ENCODE assay signal across 29 cellular contexts in the genomic region with DNA sequence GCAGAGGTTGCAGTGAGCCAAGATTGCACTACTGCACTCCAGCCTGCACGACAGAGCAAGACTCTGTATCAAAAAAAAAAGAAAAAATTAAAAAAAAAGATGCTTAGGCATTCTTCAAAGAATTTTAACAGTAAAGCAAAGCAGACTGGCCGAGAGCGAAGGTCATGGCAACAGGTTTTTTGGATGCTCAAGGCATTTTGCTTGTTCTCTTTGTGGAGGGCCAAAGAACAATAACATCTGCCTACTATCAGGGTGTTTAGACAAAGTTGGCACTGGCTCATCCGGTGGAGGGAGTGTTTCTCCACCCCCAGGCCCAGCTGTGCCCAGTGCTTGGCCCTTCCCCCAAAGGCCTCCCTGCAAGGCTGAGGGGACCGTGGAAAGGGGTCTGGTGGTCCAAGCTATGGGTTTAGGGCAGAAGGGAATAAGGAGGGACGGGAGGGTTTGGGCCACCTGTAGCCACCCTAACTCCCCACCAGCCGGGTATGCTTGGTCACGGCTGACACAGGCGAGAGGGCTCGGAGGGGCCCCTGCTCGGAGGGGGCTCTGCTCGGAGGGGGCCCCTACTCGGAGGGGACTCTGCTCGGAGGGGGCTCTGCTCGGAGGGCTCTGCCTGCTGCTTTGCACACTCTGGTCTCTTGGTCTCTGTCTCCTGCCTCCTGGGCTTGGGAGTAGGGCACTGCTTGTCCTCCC. TPM values are rescaled to one million over a fixed set of nuclear protein-coding genes. Genes with fewer than 3 reads are reported as not detected.
A peak's percentile ranks its signal among the peaks of the same experiment; 100 is the strongest.
DNase-seq lines count a peak whose midpoint lies in the region; ATAC-seq and TF ChIP-seq lines count a peak whose summit lies in the region.
"Had no signal": no experiment of that assay in that cellular context is flagged by ENCODE, and none has a peak within 500 bp of the region (broad histone marks: within the 10 kb centered on the region; RNA-seq: fewer than 3 reads in every experiment).

No MANE protein-coding gene starts in this region.

- DNase-seq in activated naive CD8-positive, alpha-beta T cell treated with anti-CD3 and anti-CD28 coated beads, Interleukin-2, amount 10 ng/mL, durations not matched to agents 7 days and 5 days = peak; percentile 19
- DNase-seq in activated naive CD8-positive, alpha-beta T cell treated with anti-CD3 and anti-CD28 coated beads for 36 hours = no peak
- peak; percentile 28 for DNase-seq in activated CD8-positive, alpha-beta memory T cell treated with anti-CD3 and anti-CD28 coated beads, Interleukin-2, amount 10 ng/mL, durations not matched to agents 7 days and 5 days
- DNase-seq in neuronal stem cell (ENCODE audit: low spot score) (no peak), type B pancreatic cell (ENCODE audit: extremely low spot score, unreplicated experiment) (peak; percentile 64), 8988T (no peak), GM13977 (ENCODE audit: low spot score) (no peak)
- DNase-seq in CD4-positive, alpha-beta memory T cell = no peak
- DNase-seq: activated CD4-positive, alpha-beta memory T cell treated with anti-CD3 and anti-CD28 coated beads for 36 hours; DMS79 treated with DMSO at 0.1 percent for 48 hours; KBM-7; MG63; NCI-H1436; NCI-H2081 treated with DMSO at 0.1 percent for 48 hours; NCI-H226; NCI-H748 treated with DMSO at 0.1 percent for 48 hours; nephron progenitor cell; T-helper 1 cell; transverse colon had no signal

- TF ChIP-seq CTCF in type B pancreatic cell (conservative IDR thresholded peaks at IDR 0.05) (no peak), GM13977 (IDR thresholded peaks at IDR 0.05; ENCODE audit: extremely low read depth, insufficient read depth, missing control alignments) (no peak)

- H2BK12ac ChIP-seq in neuronal stem cell (ENCODE audit: low read length) = no peak overlapping the region

- no peak overlapping the region for H3K27ac ChIP-seq in neuronal stem cell (replicated peaks; ENCODE audit: low read length)
- no peak overlapping the region for H3K27ac ChIP-seq in CD4-positive, alpha-beta memory T cell (ENCODE audit: low read depth, low read length)
- H3K27ac ChIP-seq: BLaER1, transverse colon had no signal

- in situ Hi-C loops in GM13977 (cut with MboI; ENCODE audit: low pct_unique_long_range_greater_than_20kb, low sequenced_read_pairs, unreplicated experiment) = no loop called here

- no peaks in the 10 kb centered on the region for H3K9me3 ChIP-seq in neuronal stem cell (replicated peaks in 1 of 2; ENCODE audit: control insufficient read depth in 2 of 2, insufficient read depth in 1 of 2, low read depth in 1 of 2, low read length in 2 of 2)
- H3K9me3 ChIP-seq in CD4-positive, alpha-beta memory T cell (ENCODE audit: control insufficient read depth in 1 of 2, low read length in 2 of 2) = no peaks in the 10 kb centered on the region
- H3K9me3 ChIP-seq: BLaER1, MG63, transverse colon had no signal

- H4K8ac ChIP-seq in neuronal stem cell (ENCODE audit: low read depth, low read length) = no peak overlapping the region

- peak overlapping the region; percentile 37 for H2AK5ac ChIP-seq in neuronal stem cell (ENCODE audit: low read depth, low read length)

- H3K9me3 Mint-ChIP-seq in activated naive CD8-positive, alpha-beta T cell treated with anti-CD3 and anti-CD28 coated beads, Interleukin-2, amount 10 ng/mL, durations not matched to agents 7 days and 5 days = no peaks in the 10 kb centered on the region
- H3K9me3 Mint-ChIP-seq in activated naive CD8-positive, alpha-beta T cell treated with anti-CD3 and anti-CD28 coated beads for 36 hours = no peaks in the 10 kb centered on the region
- no peaks in the 10 kb centered on the region for H3K9me3 Mint-ChIP-seq in activated CD8-positive, alpha-beta memory T cell treated with anti-CD3 and anti-CD28 coated beads, Interleukin-2, amount 10 ng/mL, durations not matched to agents 7 days and 5 days (ENCODE audit: low read depth)
- no peaks in the 10 kb centered on the region for H3K9me3 Mint-ChIP-seq in type B pancreatic cell
- no peaks in the 10 kb centered on the region for H3K9me3 Mint-ChIP-seq in CD4-positive, alpha-beta memory T cell
- H3K9me3 Mint-ChIP-seq: activated CD4-positive, alpha-beta memory T cell treated with anti-CD3 and anti-CD28 coated beads for 36 hours; nephron progenitor cell had no signal

- H3K4ac ChIP-seq in neuronal stem cell (ENCODE audit: low read length) = no peak overlapping the region

- H3K27me3 ChIP-seq in neuronal stem cell (ENCODE audit: control insufficient read depth in 3 of 3, insufficient read depth in 3 of 3, low read depth in 1 of 3, low read length in 3 of 3) = peaks cover 0 to 13% (median 0%) of the 10 kb centered on the region in 3 experiments
- H3K27me3 ChIP-seq in CD4-positive, alpha-beta memory T cell (ENCODE audit: insufficient read depth, low read length) = no peaks in the 10 kb centered on the region
- H3K27me3 ChIP-seq: BLaER1, MG63, transverse colon had no signal

- H2AFZ ChIP-seq in neuronal stem cell (ENCODE audit: low read length) = no peak overlapping the region

- POLR2A ChIA-PET in activated naive CD8-positive, alpha-beta T cell treated with anti-CD3 and anti-CD28 coated beads, Interleukin-2, amount 10 ng/mL, durations not matched to agents 7 days and 5 days (lab: Charles Lee) = no interaction called here
- POLR2A ChIA-PET in CD4-positive, alpha-beta memory T cell (lab: Charles Lee; ENCODE audit: partially characterized antibody) = no interaction called here

- H3K18ac ChIP-seq in neuronal stem cell (ENCODE audit: low read length) = peak overlapping the region; percentile 63

- H3K27ac Mint-ChIP-seq in activated naive CD8-positive, alpha-beta T cell treated with anti-CD3 and anti-CD28 coated beads, Interleukin-2, amount 10 ng/mL, durations not matched to agents 7 days and 5 days = no peak overlapping the region
- no peak overlapping the region for H3K27ac Mint-ChIP-seq in activated naive CD8-positive, alpha-beta T cell treated with anti-CD3 and anti-CD28 coated beads for 36 hours
- no peak overlapping the region for H3K27ac Mint-ChIP-seq in activated CD8-positive, alpha-beta memory T cell treated with anti-CD3 and anti-CD28 coated beads, Interleukin-2, amount 10 ng/mL, durations not matched to agents 7 days and 5 days
- no peak overlapping the region for H3K27ac Mint-ChIP-seq in type B pancreatic cell
- H3K27ac Mint-ChIP-seq in CD4-positive, alpha-beta memory T cell = no peak overlapping the region
- H3K27ac Mint-ChIP-seq: activated CD4-positive, alpha-beta memory T cell treated with anti-CD3 and anti-CD28 coated beads for 36 hours; nephron progenitor cell; progenitor cell of endocrine pancreas had no signal

- no CpG with 5 or more reads among the region's 15 CpGs for WGBS in neuronal stem cell (ENCODE audit: extremely low coverage in 2 of 2, insufficient read length in 2 of 2, insufficient replicate concordance in 1 of 2), 2 donors

- H3K4me3 Mint-ChIP-seq in activated naive CD8-positive, alpha-beta T cell treated with anti-CD3 and anti-CD28 coated beads, Interleukin-2, amount 10 ng/mL, durations not matched to agents 7 days and 5 days = no peak overlapping the region
- no peak overlapping the region for H3K4me3 Mint-ChIP-seq in activated naive CD8-positive, alpha-beta T cell treated with anti-CD3 and anti-CD28 coated beads for 36 hours
- H3K4me3 Mint-ChIP-seq in activated CD8-positive, alpha-beta memory T cell treated with anti-CD3 and anti-CD28 coated beads, Interleukin-2, amount 10 ng/mL, durations not matched to agents 7 days and 5 days = no peak overlapping the region
- H3K4me3 Mint-ChIP-seq in type B pancreatic cell = no peak overlapping the region
- no peak overlapping the region for H3K4me3 Mint-ChIP-seq in CD4-positive, alpha-beta memory T cell
- H3K4me3 Mint-ChIP-seq: activated CD4-positive, alpha-beta memory T cell treated with anti-CD3 and anti-CD28 coated beads for 36 hours; brain; nephron progenitor cell had no signal

- CTCF ChIA-PET in activated CD8-positive, alpha-beta memory T cell treated with anti-CD3 and anti-CD28 coated beads, Interleukin-2, amount 10 ng/mL, durations not matched to agents 7 days and 5 days (lab: Charles Lee) = no interaction called here
- CTCF ChIA-PET in CD4-positive, alpha-beta memory T cell (lab: Charles Lee; ENCODE audit: partially characterized antibody) = no interaction called here

- H3K14ac ChIP-seq in neuronal stem cell (ENCODE audit: low read length) = no peak overlapping the region

- H3K4me3 ChIP-seq in neuronal stem cell (ENCODE audit: low read length in 2 of 2) = no peak overlapping the region
- H3K4me3 ChIP-seq in CD4-positive, alpha-beta memory T cell (ENCODE audit: low read length in 2 of 2) = no peak overlapping the region
- H3K4me3 ChIP-seq: BLaER1, MG63, transverse colon had no signal

- H3K4me2 ChIP-seq in neuronal stem cell (ENCODE audit: insufficient read depth, low read length, poor library complexity, severe bottlenecking) = no peak overlapping the region
- H3K4me2 ChIP-seq: BLaER1 had no signal

- H2BK120ac ChIP-seq in neuronal stem cell (ENCODE audit: low read depth, low read length) = no peak overlapping the region

- H3K36me3 Mint-ChIP-seq in activated naive CD8-positive, alpha-beta T cell treated with anti-CD3 and anti-CD28 coated beads, Interleukin-2, amount 10 ng/mL, durations not matched to agents 7 days and 5 days = no peaks in the 10 kb centered on the region
- H3K36me3 Mint-ChIP-seq in activated naive CD8-positive, alpha-beta T cell treated with anti-CD3 and anti-CD28 coated beads for 36 hours = no peaks in the 10 kb centered on the region
- H3K36me3 Mint-ChIP-seq in activated CD8-positive, alpha-beta memory T cell treated with anti-CD3 and anti-CD28 coated beads, Interleukin-2, amount 10 ng/mL, durations not matched to agents 7 days and 5 days = no peaks in the 10 kb centered on the region
- H3K36me3 Mint-ChIP-seq in type B pancreatic cell = no peaks in the 10 kb centered on the region
- no peaks in the 10 kb centered on the region for H3K36me3 Mint-ChIP-seq in CD4-positive, alpha-beta memory T cell
- H3K36me3 Mint-ChIP-seq: activated CD4-positive, alpha-beta memory T cell treated with anti-CD3 and anti-CD28 coated beads for 36 hours; brain had no signal

- H3K9ac ChIP-seq in neuronal stem cell (ENCODE audit: low read depth, low read length, poor library complexity) = no peak overlapping the region
- H3K9ac ChIP-seq: BLaER1 had no signal

- no peak overlapping the region for H3K23ac ChIP-seq in neuronal stem cell (ENCODE audit: low read depth, low read length, poor library complexity)

- no peaks in the 10 kb centered on the region for H3K79me1 ChIP-seq in neuronal stem cell (ENCODE audit: low read depth, low read length)

- intact Hi-C loops in CD4-positive, alpha-beta memory T cell (cut with micrococcal nuclease) = no loop called here

- no peak overlapping the region for H2BK15ac ChIP-seq in neuronal stem cell (ENCODE audit: low read length)

- no peaks in the 10 kb centered on the region for H3K4me1 Mint-ChIP-seq in activated naive CD8-positive, alpha-beta T cell treated with anti-CD3 and anti-CD28 coated beads, Interleukin-2, amount 10 ng/mL, durations not matched to agents 7 days and 5 days
- no peaks in the 10 kb centered on the region for H3K4me1 Mint-ChIP-seq in activated naive CD8-positive, alpha-beta T cell treated with anti-CD3 and anti-CD28 coated beads for 36 hours
- no peaks in the 10 kb centered on the region for H3K4me1 Mint-ChIP-seq in activated CD8-positive, alpha-beta memory T cell treated with anti-CD3 and anti-CD28 coated beads, Interleukin-2, amount 10 ng/mL, durations not matched to agents 7 days and 5 days
- peaks cover 4% of the 10 kb centered on the region for H3K4me1 Mint-ChIP-seq in type B pancreatic cell (ENCODE audit: unreplicated experiment)
- no peaks in the 10 kb centered on the region for H3K4me1 Mint-ChIP-seq in CD4-positive, alpha-beta memory T cell
- H3K4me1 Mint-ChIP-seq: nephron progenitor cell had no signal

- no peak for ATAC-seq in activated naive CD8-positive, alpha-beta T cell treated with anti-CD3 and anti-CD28 coated beads, Interleukin-2, amount 10 ng/mL, durations not matched to agents 7 days and 5 days (ENCODE audit: low read depth)
- ATAC-seq in activated CD8-positive, alpha-beta memory T cell treated with anti-CD3 and anti-CD28 coated beads, Interleukin-2, amount 10 ng/mL, durations not matched to agents 7 days and 5 days = no peak
- ATAC-seq: HCT116 had no signal

- peaks cover 0 to 2% of the 10 kb centered on the region in 2 donors for H3K36me3 ChIP-seq in neuronal stem cell (replicated peaks in 1 of 2; ENCODE audit: control insufficient read depth in 2 of 2, insufficient read depth in 2 of 2, low read length in 2 of 2)
- no peaks in the 10 kb centered on the region for H3K36me3 ChIP-seq in CD4-positive, alpha-beta memory T cell (ENCODE audit: insufficient read depth, low read length)
- H3K36me3 ChIP-seq: BLaER1, MG63, transverse colon had no signal

- no peaks in the 10 kb centered on the region for H3K4me1 ChIP-seq in neuronal stem cell (ENCODE audit: control insufficient read depth in 2 of 2, insufficient read depth in 1 of 2, low read depth in 1 of 2, low read length in 2 of 2)
- H3K4me1 ChIP-seq in CD4-positive, alpha-beta memory T cell (ENCODE audit: insufficient read depth, low read length) = no peaks in the 10 kb centered on the region
- H3K4me1 ChIP-seq: BLaER1, transverse colon had no signal

- H3K27me3 Mint-ChIP-seq in activated naive CD8-positive, alpha-beta T cell treated with anti-CD3 and anti-CD28 coated beads, Interleukin-2, amount 10 ng/mL, durations not matched to agents 7 days and 5 days = no peaks in the 10 kb centered on the region
- no peaks in the 10 kb centered on the region for H3K27me3 Mint-ChIP-seq in activated naive CD8-positive, alpha-beta T cell treated with anti-CD3 and anti-CD28 coated beads for 36 hours
- no peaks in the 10 kb centered on the region for H3K27me3 Mint-ChIP-seq in activated CD8-positive, alpha-beta memory T cell treated with anti-CD3 and anti-CD28 coated beads, Interleukin-2, amount 10 ng/mL, durations not matched to agents 7 days and 5 days
- peaks cover 8% of the 10 kb centered on the region for H3K27me3 Mint-ChIP-seq in type B pancreatic cell
- peaks cover 0 to 4% of the 10 kb centered on the region in 2 donors for H3K27me3 Mint-ChIP-seq in CD4-positive, alpha-beta memory T cell
- H3K27me3 Mint-ChIP-seq: brain had no signal

- H4K91ac ChIP-seq in neuronal stem cell (ENCODE audit: low read depth, low read length, poor library complexity) = no peak overlapping the region

- no peak overlapping the region for H2BK5ac ChIP-seq in neuronal stem cell (ENCODE audit: low read length)

RNA-seq across cellular contexts. Expression of a gene that starts 26.7 kb away (rescaled TPM):
- not detected for total RNA-seq in activated naive CD8-positive, alpha-beta T cell treated with anti-CD3 and anti-CD28 coated beads, Interleukin-2, amount 10 ng/mL, durations not matched to agents 7 days and 5 days
- total RNA-seq in activated naive CD8-positive, alpha-beta T cell treated with anti-CD3 and anti-CD28 coated beads for 36 hours = not detected
- not detected for total RNA-seq in activated CD8-positive, alpha-beta memory T cell treated with anti-CD3 and anti-CD28 coated beads, Interleukin-2, amount 10 ng/mL, durations not matched to agents 7 days and 5 days
- polyA plus RNA-seq in neuronal stem cell (2013, experiment 1 of 2) = not detected
- polyA plus RNA-seq in neuronal stem cell (2013, experiment 2 of 2) = 0.08 TPM
- total RNA-seq in type B pancreatic cell (ENCODE audit: low replicate concordance) = not detected in 2 replicates
- not detected for total RNA-seq in CD4-positive, alpha-beta memory T cell
- polyA plus RNA-seq in CD4-positive, alpha-beta memory T cell = not detected
- total RNA-seq: activated CD4-positive, alpha-beta memory T cell treated with anti-CD3 and anti-CD28 coated beads for 36 hours; cerebellum; glomerular endothelial cell; mononuclear cell; progenitor cell of endocrine pancreas; RPMI7951; SK-MEL-5; transverse colon had no signal
- polyA plus RNA-seq: AG04450 had no signal

RNA-seq across cellular contexts. Expression of a gene that starts 36.4 kb away (rescaled TPM):
- under 1 TPM; 0.39 to 0.77 TPM for total RNA-seq in activated naive CD8-positive, alpha-beta T cell treated with anti-CD3 and anti-CD28 coated beads, Interleukin-2, amount 10 ng/mL, durations not matched to agents 7 days and 5 days
- under 1 TPM; 0.52 to 0.86 TPM for total RNA-seq in activated naive CD8-positive, alpha-beta T cell treated with anti-CD3 and anti-CD28 coated beads for 36 hours
- total RNA-seq in activated CD8-positive, alpha-beta memory T cell treated with anti-CD3 and anti-CD28 coated beads, Interleukin-2, amount 10 ng/mL, durations not matched to agents 7 days and 5 days = under 1 TPM; 0.23 to 0.32 TPM
- 0.82 TPM for polyA plus RNA-seq in neuronal stem cell (2013, experiment 1 of 2)
- polyA plus RNA-seq in neuronal stem cell (2013, experiment 2 of 2) = 0.97 TPM
- total RNA-seq in type B pancreatic cell (ENCODE audit: low replicate concordance) = 0.33 and 0.63 TPM in 2 replicates
- total RNA-seq in CD4-positive, alpha-beta memory T cell = not detected
- polyA plus RNA-seq in CD4-positive, alpha-beta memory T cell = under 1 TPM in 1 of 2 donors, not detected in 1; 0.30 TPM
- total RNA-seq: mononuclear cell, progenitor cell of endocrine pancreas, SK-MEL-5 had no signal

RNA-seq across cellular contexts. Expression of a gene that starts 56.2 kb away (rescaled TPM):
- total RNA-seq in activated naive CD8-positive, alpha-beta T cell treated with anti-CD3 and anti-CD28 coated beads, Interleukin-2, amount 10 ng/mL, durations not matched to agents 7 days and 5 days = 1,000 to 10,000 TPM; 1,215 to 1,237 TPM
- 1,000 to 10,000 TPM; 1,614 to 1,631 TPM for total RNA-seq in activated naive CD8-positive, alpha-beta T cell treated with anti-CD3 and anti-CD28 coated beads for 36 hours
- total RNA-seq in activated CD8-positive, alpha-beta memory T cell treated with anti-CD3 and anti-CD28 coated beads, Interleukin-2, amount 10 ng/mL, durations not matched to agents 7 days and 5 days = 1,000 to 10,000 TPM; 1,010 to 1,163 TPM
- polyA plus RNA-seq in neuronal stem cell (2013, experiment 1 of 2) = 4,775 TPM
- polyA plus RNA-seq in neuronal stem cell (2013, experiment 2 of 2) = 4,899 TPM
- 1,678 and 1,855 TPM in 2 replicates for total RNA-seq in type B pancreatic cell (ENCODE audit: low replicate concordance)
- total RNA-seq in CD4-positive, alpha-beta memory T cell = 1,000 to 10,000 TPM; 1,594 to 1,656 TPM
- 1,000 to 10,000 TPM in 1 of 2 donors, 100 to 1,000 TPM in 1; 904 to 1,178 TPM for polyA plus RNA-seq in CD4-positive, alpha-beta memory T cell

Comparison
In these comparisons a context has a peak if more than half of its experiments do, and no peak if none do; other contexts are left out.
1. DNase-seq: peak in activated naive CD8-positive, alpha-beta T cell treated with anti-CD3 and anti-CD28 coated beads, Interleukin-2, amount 10 ng/mL, durations not matched to agents 7 days and 5 days (single experiment), activated CD8-positive, alpha-beta memory T cell treated with anti-CD3 and anti-CD28 coated beads, Interleukin-2, amount 10 ng/mL, durations not matched to agents 7 days and 5 days (single experiment) and type B pancreatic cell (single experiment); none in activated naive CD8-positive, alpha-beta T cell treated with anti-CD3 and anti-CD28 coated beads for 36 hours (single experiment), neuronal stem cell (single experiment), 8988T (single experiment), GM13977 (single experiment) and CD4-positive, alpha-beta memory T cell (0 of 5).